In genomic region chr2:112949456-112949855, GRCh38 we compare ENCODE assay signal across 34 cellular contexts. TPM values are rescaled to one million over a fixed set of nuclear protein-coding genes. Genes with fewer than 3 reads are reported as not detected.
"Had no signal": no experiment of that assay in that cellular context is flagged by ENCODE, and none has a peak within 500 bp of the region (broad histone marks: within the 10 kb centered on the region; RNA-seq: fewer than 3 reads in every experiment).

No MANE protein-coding gene starts in this region.

- H3K4me3 ChIP-seq: adrenal gland, ascending aorta, breast epithelium, cardiac muscle cell, colonic mucosa, gastrocnemius medialis, heart left ventricle had no signal

- H3K9me3 ChIP-seq: colonic mucosa had no signal

- ATAC-seq: activated CD4-positive, alpha-beta T cell treated with anti-CD3 and anti-CD28 coated beads for 36 hours; activated CD8-positive, alpha-beta memory T cell treated with anti-CD3 and anti-CD28 coated beads, Interleukin-2, amount 10 ng/mL, durations not matched to agents 7 days and 5 days; activated CD8-positive, alpha-beta T cell treated with anti-CD3 and anti-CD28 coated beads, Interleukin-2, amount 10 ng/mL, durations not matched to agents 7 days and 5 days; activated naive CD8-positive, alpha-beta T cell treated with anti-CD3 and anti-CD28 coated beads, Interleukin-2, amount 50 U/mL, for 24 hours; esophagus mucosa; foreskin keratinocyte; gastrocnemius medialis; heart left ventricle; T-helper 17 cell had no signal

- H3K36me3 ChIP-seq: adrenal gland, ascending aorta, breast epithelium, cardiac muscle cell, colonic mucosa, gastrocnemius medialis, heart left ventricle had no signal

- H3K4me1 ChIP-seq: adrenal gland, ascending aorta, breast epithelium, colonic mucosa, gastrocnemius medialis, heart left ventricle had no signal

- DNase-seq: activated CD4-positive, alpha-beta memory T cell treated with anti-CD3 and anti-CD28 coated beads for 36 hours; activated CD4-positive, alpha-beta T cell treated with anti-CD3 and anti-CD28 coated beads for 36 hours; activated CD4-positive, alpha-beta T cell treated with anti-CD3 and anti-CD28 coated beads, Interleukin-2, amount 10 ng/mL, durations not matched to agents 24 days and 14 days; activated CD4-positive, CD25-positive, alpha-beta regulatory T cell; activated CD4-positive, CD25-positive, alpha-beta regulatory T cell treated with anti-CD3 and anti-CD28 coated beads, Interleukin-2, amount 50 U/mL, for 72 hours; activated CD8-positive, alpha-beta memory T cell treated with anti-CD3 and anti-CD28 coated beads, Interleukin-2, amount 10 ng/mL, durations not matched to agents 7 days and 5 days; activated CD8-positive, alpha-beta memory T cell treated with anti-CD3 and anti-CD28 coated beads, Interleukin-2, amount 50 U/mL, for 4 hours; activated CD8-positive, alpha-beta T cell treated with anti-CD3 and anti-CD28 coated beads, Interleukin-2, amount 10 ng/mL, durations not matched to agents 7 days and 5 days; activated effector memory CD4-positive, alpha-beta T cell treated with anti-CD3 and anti-CD28 coated beads, Interleukin-2, amount 50 U/mL, for 16 hours; activated naive CD4-positive, alpha-beta T cell treated with anti-CD3 and anti-CD28 coated beads for 36 hours; activated naive CD8-positive, alpha-beta T cell treated with anti-CD3 and anti-CD28 coated beads for 36 hours; activated naive CD8-positive, alpha-beta T cell treated with anti-CD3 and anti-CD28 coated beads, Interleukin-2, amount 50 U/mL, for 24 hours; activated T-cell treated with anti-CD3 and anti-CD28 coated beads, Interleukin-2, amount 50 U/mL, for 1 hour; activated T-cell treated with anti-CD3 and anti-CD28 coated beads, Interleukin-2, amount 50 U/mL, for 48 hours; adrenal gland; central memory CD4-positive, alpha-beta T cell; cerebellar nuclear complex; colonic mucosa; effector CD8-positive, alpha-beta T cell; foreskin keratinocyte; gastrocnemius medialis; glutamatergic neuron; heart left ventricle; T-helper 17 cell had no signal

- H3K27me3 ChIP-seq: adrenal gland, ascending aorta, cardiac muscle cell, colonic mucosa, gastrocnemius medialis had no signal

- H3K27ac ChIP-seq: adrenal gland, ascending aorta, breast epithelium, cardiac muscle cell, colonic mucosa, foreskin keratinocyte, gastrocnemius medialis, heart left ventricle had no signal

RNA-seq across cellular contexts. Expression of gene IL36G, which starts 28.4 kb away (rescaled TPM):
- total RNA-seq: activated CD4-positive, alpha-beta memory T cell treated with anti-CD3 and anti-CD28 coated beads for 36 hours; activated CD4-positive, alpha-beta T cell treated with anti-CD3 and anti-CD28 coated beads for 36 hours; activated CD4-positive, alpha-beta T cell treated with anti-CD3 and anti-CD28 coated beads, Interleukin-2, amount 10 ng/mL, durations not matched to agents 24 days and 14 days; activated CD8-positive, alpha-beta memory T cell treated with anti-CD3 and anti-CD28 coated beads for 36 hours; activated CD8-positive, alpha-beta memory T cell treated with anti-CD3 and anti-CD28 coated beads, Interleukin-2, amount 10 ng/mL, durations not matched to agents 7 days and 5 days; activated CD8-positive, alpha-beta T cell treated with anti-CD3 and anti-CD28 coated beads, Interleukin-2, amount 10 ng/mL, durations not matched to agents 7 days and 5 days; activated naive CD4-positive, alpha-beta T cell treated with anti-CD3 and anti-CD28 coated beads for 36 hours; activated naive CD8-positive, alpha-beta T cell treated with anti-CD3 and anti-CD28 coated beads for 36 hours; activated T-helper 1 cell treated with anti-CD3 and anti-CD28 coated beads, Interleukin-12 subunit alpha, Interleukin-12 subunit beta, Interleukin-2, Interleukin-4 antibody, amounts not matched to agents 30 ng/mL and 10 ng/mL and 1 ng/mL, durations not matched to agents 14 hours and 24 hours and 36 hours; activated T-helper 2 cell treated with anti-CD3 and anti-CD28 coated beads, Interferon-gamma antibody, Interleukin-2, Interleukin-4, amounts not matched to agents 10 μg/mL and 5 μg/mL and 100 μg/mL, durations not matched to agents 14 hours and 24 hours and 36 hours; adrenal gland; ascending aorta; breast epithelium; dermis microvascular lymphatic vessel endothelial cell; endothelial cell of umbilical vein; epithelial cell of proximal tubule; gastrocnemius medialis; heart left ventricle; T-helper 17 cell had no signal

RNA-seq across cellular contexts. Expression of gene IL37, which starts 38.5 kb away (rescaled TPM):
- total RNA-seq: activated CD4-positive, alpha-beta memory T cell treated with anti-CD3 and anti-CD28 coated beads for 36 hours; activated CD4-positive, alpha-beta T cell treated with anti-CD3 and anti-CD28 coated beads for 36 hours; activated CD4-positive, alpha-beta T cell treated with anti-CD3 and anti-CD28 coated beads, Interleukin-2, amount 10 ng/mL, durations not matched to agents 24 days and 14 days; activated CD8-positive, alpha-beta memory T cell treated with anti-CD3 and anti-CD28 coated beads for 36 hours; activated CD8-positive, alpha-beta memory T cell treated with anti-CD3 and anti-CD28 coated beads, Interleukin-2, amount 10 ng/mL, durations not matched to agents 7 days and 5 days; activated CD8-positive, alpha-beta T cell treated with anti-CD3 and anti-CD28 coated beads, Interleukin-2, amount 10 ng/mL, durations not matched to agents 7 days and 5 days; activated naive CD4-positive, alpha-beta T cell treated with anti-CD3 and anti-CD28 coated beads for 36 hours; activated naive CD8-positive, alpha-beta T cell treated with anti-CD3 and anti-CD28 coated beads for 36 hours; activated T-helper 1 cell treated with anti-CD3 and anti-CD28 coated beads, Interleukin-12 subunit alpha, Interleukin-12 subunit beta, Interleukin-2, Interleukin-4 antibody, amounts not matched to agents 30 ng/mL and 10 ng/mL and 1 ng/mL, durations not matched to agents 14 hours and 24 hours and 36 hours; activated T-helper 2 cell treated with anti-CD3 and anti-CD28 coated beads, Interferon-gamma antibody, Interleukin-2, Interleukin-4, amounts not matched to agents 10 μg/mL and 5 μg/mL and 100 μg/mL, durations not matched to agents 14 hours and 24 hours and 36 hours; adrenal gland; ascending aorta; breast epithelium; cardiac muscle cell; dermis microvascular lymphatic vessel endothelial cell; endothelial cell of umbilical vein; epithelial cell of proximal tubule; esophagus mucosa; gastrocnemius medialis; heart left ventricle; T-helper 17 cell had no signal

RNA-seq across cellular contexts. Expression of gene IL36A, which starts 55.8 kb away (rescaled TPM):
- total RNA-seq: activated CD4-positive, alpha-beta memory T cell treated with anti-CD3 and anti-CD28 coated beads for 36 hours; activated CD4-positive, alpha-beta T cell treated with anti-CD3 and anti-CD28 coated beads for 36 hours; activated CD8-positive, alpha-beta memory T cell treated with anti-CD3 and anti-CD28 coated beads for 36 hours; activated naive CD4-positive, alpha-beta T cell treated with anti-CD3 and anti-CD28 coated beads for 36 hours; activated naive CD8-positive, alpha-beta T cell treated with anti-CD3 and anti-CD28 coated beads for 36 hours; activated T-helper 1 cell treated with anti-CD3 and anti-CD28 coated beads, Interleukin-12 subunit alpha, Interleukin-12 subunit beta, Interleukin-2, Interleukin-4 antibody, amounts not matched to agents 30 ng/mL and 10 ng/mL and 1 ng/mL, durations not matched to agents 14 hours and 24 hours and 36 hours; adrenal gland; ascending aorta; breast epithelium; cardiac muscle cell; colonic mucosa; dermis microvascular lymphatic vessel endothelial cell; endothelial cell of umbilical vein; epithelial cell of proximal tubule; foreskin keratinocyte; gastrocnemius medialis; heart left ventricle; T-helper 17 cell had no signal
